ENCODE assay signal across 12 cellular contexts in genomic region chr4:163679189-163679588, GRCh38.
A peak's percentile ranks its signal among the peaks of the same experiment; 100 is the strongest.
DNase-seq lines count a peak whose midpoint lies in the region; ATAC-seq, FAIRE-seq and TF ChIP-seq lines count a peak whose summit lies in the region.
"Had no signal": no experiment of that assay in that cellular context is flagged by ENCODE, and none has a peak within 500 bp of the region (broad histone marks: within the 10 kb centered on the region; RNA-seq: fewer than 3 reads in every experiment).

No MANE protein-coding gene starts in this region.

- no peak overlapping the region for H3K9ac ChIP-seq in endodermal cell (ENCODE audit: extremely low read depth, low read length, poor library complexity, severe bottlenecking)

- no peaks in the 10 kb centered on the region for H3K36me3 Mint-ChIP-seq in endodermal cell (ENCODE audit: low read depth)

- H3K27me3 ChIP-seq in endodermal cell (ENCODE audit: control insufficient read depth, insufficient read depth, low read length, poor library complexity, severe bottlenecking) (no peaks in the 10 kb centered on the region), esophagus squamous epithelium (no peaks in the 10 kb centered on the region)

- H3K4me3 ChIP-seq in endodermal cell (ENCODE audit: low read length) (no peak overlapping the region), esophagus squamous epithelium (no peak overlapping the region)
- H3K4me3 ChIP-seq: skin epidermis had no signal

- ATAC-seq in omental fat pad (ENCODE audit: low FRiP score), result no peak
- ATAC-seq: activated CD8-positive, alpha-beta T cell treated with anti-CD3 and anti-CD28 coated beads, Interleukin-2, amount 10 ng/mL, durations not matched to agents 7 days and 5 days had no signal

- H3K27ac ChIP-seq in endodermal cell (ENCODE audit: low read depth, low read length) (no peak overlapping the region), esophagus squamous epithelium (no peak overlapping the region)
- H3K27ac ChIP-seq: skin epidermis had no signal

- TF ChIP-seq CTCF in endodermal cell (conservative IDR thresholded peaks at IDR 0.05) (peak; percentile 51), esophagus squamous epithelium (IDR thresholded peaks at IDR 0.05) (no peak), omental fat pad (IDR thresholded peaks at IDR 0.05) (no peak)

- TF ChIP-seq POLR2A in GM12892 (IDR thresholded peaks at IDR 0.05; ENCODE audit: low read depth, low read length) (no peak), esophagus squamous epithelium (IDR thresholded peaks at IDR 0.05) (no peak)

- no peaks in the 10 kb centered on the region for H3K27me3 Mint-ChIP-seq in endodermal cell (ENCODE audit: insufficient read depth)

- intact Hi-C loops in esophagus squamous epithelium (cut with DNase I), result no loop called here

- DNase-seq in AG08396 (ENCODE audit: low spot score) (peak; percentile 16), GM12892 (ENCODE audit: insufficient read length) (peak; percentile 9), NAMALWA (ENCODE audit: low spot score) (peak; percentile 41), endodermal cell (no peak), NCI-H187 treated with DMSO at 0.1 percent for 48 hours (lab: John Stamatoyannopoulos, UW) (no peak), esophagus squamous epithelium (lab: John Stamatoyannopoulos, UW) (no peak), omental fat pad (ENCODE audit: low spot score) (no peak)
- DNase-seq in activated effector memory CD4-positive, alpha-beta T cell treated with anti-CD3 and anti-CD28 coated beads, Interleukin-2, amount 50 U/mL, for 16 hours, result no peak
- DNase-seq: activated CD8-positive, alpha-beta T cell treated with anti-CD3 and anti-CD28 coated beads, Interleukin-2, amount 10 ng/mL, durations not matched to agents 7 days and 5 days; kidney had no signal

- H3K4me1 ChIP-seq in endodermal cell (ENCODE audit: control insufficient read depth, insufficient read depth, low read length) (no peaks in the 10 kb centered on the region), esophagus squamous epithelium (no peaks in the 10 kb centered on the region)

- no peak overlapping the region for H3K4me3 Mint-ChIP-seq in endodermal cell
- H3K4me3 Mint-ChIP-seq: activated CD8-positive, alpha-beta T cell treated with anti-CD3 and anti-CD28 coated beads, Interleukin-2, amount 10 ng/mL, durations not matched to agents 7 days and 5 days had no signal

- H3K27ac Mint-ChIP-seq in endodermal cell, result no peak overlapping the region
- H3K27ac Mint-ChIP-seq: activated CD8-positive, alpha-beta T cell treated with anti-CD3 and anti-CD28 coated beads, Interleukin-2, amount 10 ng/mL, durations not matched to agents 7 days and 5 days had no signal

- H3K9me3 Mint-ChIP-seq in endodermal cell, result no peaks in the 10 kb centered on the region

- H3K4me1 Mint-ChIP-seq in endodermal cell, result no peaks in the 10 kb centered on the region

- no peaks in the 10 kb centered on the region for H3K9me3 ChIP-seq in endodermal cell (ENCODE audit: control insufficient read depth, low read length)
- no peaks in the 10 kb centered on the region for H3K9me3 ChIP-seq in esophagus squamous epithelium

- FAIRE-seq in GM12892 (lab: Jason Lieb, UNC), result peak; percentile 57
- FAIRE-seq: colon, kidney had no signal

- H3K36me3 ChIP-seq in endodermal cell (ENCODE audit: control insufficient read depth, insufficient read depth, low read length), result no peaks in the 10 kb centered on the region
- no peaks in the 10 kb centered on the region for H3K36me3 ChIP-seq in esophagus squamous epithelium

- WGBS in endodermal cell (ENCODE audit: insufficient coverage in 1 of 2, insufficient read length in 1 of 2), 2 experiments, result 71 to 95% methylated on average over 2 to 5 of the region's 5 CpGs
- 51 to 66% methylated on average over 5 of the region's 5 CpGs for WGBS in esophagus squamous epithelium, 2 donors

Comparison
In these comparisons a context has a peak if more than half of its experiments do, and no peak if none do; other contexts are left out.
1. DNase-seq: peak in AG08396 (single experiment), GM12892 (single experiment) and NAMALWA (single experiment); none in endodermal cell (single experiment), NCI-H187 treated with DMSO at 0.1 percent for 48 hours (single experiment), esophagus squamous epithelium (single experiment), activated effector memory CD4-positive, alpha-beta T cell treated with anti-CD3 and anti-CD28 coated beads, Interleukin-2, amount 50 U/mL, for 16 hours (single experiment) and omental fat pad (single experiment).